19 cellular contexts compared by ENCODE assay signal in genomic region chr2:36556847-36557246, GRCh38. TPM values are rescaled to one million over a fixed set of nuclear protein-coding genes. Genes with fewer than 3 reads are reported as not detected.
DNase-seq lines count a peak whose midpoint lies in the region; ATAC-seq and TF ChIP-seq lines count a peak whose summit lies in the region.
"Had no signal": no experiment of that assay in that cellular context is flagged by ENCODE, and none has a peak within 500 bp of the region (broad histone marks: within the 10 kb centered on the region; RNA-seq: fewer than 3 reads in every experiment).

No MANE protein-coding gene starts in this region.

- TF ChIP-seq POLR2A in ovary (IDR thresholded peaks at IDR 0.05), result no peak

- H3K36me3 ChIP-seq in fibroblast of lung (ENCODE audit: control insufficient read depth, insufficient read depth, low read length) (peaks cover 2% of the 10 kb centered on the region), subcutaneous abdominal adipose tissue (ENCODE audit: control insufficient read depth in 5 of 5, insufficient read depth in 5 of 5, low read length in 5 of 5) (peaks cover 17 to 34% (median 23%) of the 10 kb centered on the region in 5 donors), ovary (no peaks in the 10 kb centered on the region)
- H3K36me3 ChIP-seq in naive thymus-derived CD4-positive, alpha-beta T cell (ENCODE audit: control insufficient read depth in 2 of 3, insufficient read depth in 3 of 3, low read length in 3 of 3), result peaks cover 0 to 14% (median 2%) of the 10 kb centered on the region in 3 experiments

- H3K36me3 Mint-ChIP-seq in naive thymus-derived CD4-positive, alpha-beta T cell, result peaks cover 8 to 73% (median 33%) of the 10 kb centered on the region in 5 donors

- intact Hi-C loops in ovary (cut with DNase I), result no loop called here
- intact Hi-C loops in naive thymus-derived CD4-positive, alpha-beta T cell (cut with micrococcal nuclease), result no loop called here

- DNase-seq in ELR (ENCODE audit: low read depth), result peak; percentile 72
- peak; percentile 44 to 86 for DNase-seq in fibroblast of lung (ENCODE audit: low read depth in 2 of 2)
- no peak for DNase-seq in ovary
- DNase-seq in NCI-H2081 (lab: John Stamatoyannopoulos, UW), result no peak
- DNase-seq in naive thymus-derived CD4-positive, alpha-beta T cell, result no peak
- DNase-seq in iPS-NIHi11 (ENCODE audit: low spot score), result no peak
- DNase-seq: activated CD4-positive, alpha-beta T cell treated with anti-CD3 and anti-CD28 coated beads for 36 hours; activated CD8-positive, alpha-beta memory T cell treated with anti-CD3 and anti-CD28 coated beads, Interleukin-2, amount 10 ng/mL, durations not matched to agents 7 days and 5 days; amygdala; CD4-positive, CD25-positive, alpha-beta regulatory T cell; DMS53; head of caudate nucleus; NCI-H2029 treated with DMSO at 0.1 percent for 48 hours; NCI-H526 treated with DMSO at 0.1 percent for 48 hours; small intestine; T1000; thyroid gland had no signal

- H3K4me1 Mint-ChIP-seq in naive thymus-derived CD4-positive, alpha-beta T cell, result peaks cover 0 to 5% (median 0%) of the 10 kb centered on the region in 7 donors
- H3K4me1 Mint-ChIP-seq: activated CD8-positive, alpha-beta memory T cell treated with anti-CD3 and anti-CD28 coated beads, Interleukin-2, amount 10 ng/mL, durations not matched to agents 7 days and 5 days had no signal

- H3K4me3 ChIP-seq in fibroblast of lung (replicated peaks in 1 of 4; ENCODE audit: control extremely low read depth in 1 of 4, insufficient read depth in 1 of 4, low read depth in 3 of 4, low read length in 4 of 4) (no peak overlapping the region), subcutaneous abdominal adipose tissue (ENCODE audit: low read depth in 1 of 5, low read length in 5 of 5) (no peak overlapping the region), ovary (no peak overlapping the region)
- no peak overlapping the region for H3K4me3 ChIP-seq in naive thymus-derived CD4-positive, alpha-beta T cell (ENCODE audit: low read length)
- H3K4me3 ChIP-seq: thyroid gland had no signal

- WGBS in ovary, 3 donors, result 42 to 58% (median 55%) methylated on average over 1 of the region's 1 CpG

- H3K4me3 Mint-ChIP-seq in naive thymus-derived CD4-positive, alpha-beta T cell, result no peak overlapping the region
- H3K4me3 Mint-ChIP-seq: activated CD4-positive, alpha-beta T cell treated with anti-CD3 and anti-CD28 coated beads for 36 hours; activated CD8-positive, alpha-beta memory T cell treated with anti-CD3 and anti-CD28 coated beads, Interleukin-2, amount 10 ng/mL, durations not matched to agents 7 days and 5 days; CD4-positive, CD25-positive, alpha-beta regulatory T cell had no signal

- H3K4me1 ChIP-seq in fibroblast of lung (ENCODE audit: control insufficient read depth, extremely low read depth, insufficient read depth, low read length) (peaks cover 9% of the 10 kb centered on the region), subcutaneous abdominal adipose tissue (ENCODE audit: control insufficient read depth in 5 of 5, insufficient read depth in 5 of 5, low read length in 5 of 5) (peaks cover 6 to 22% (median 16%) of the 10 kb centered on the region in 5 donors), ovary (ENCODE audit: insufficient read depth) (no peaks in the 10 kb centered on the region)
- no peaks in the 10 kb centered on the region for H3K4me1 ChIP-seq in naive thymus-derived CD4-positive, alpha-beta T cell (ENCODE audit: control insufficient read depth in 2 of 2, insufficient read depth in 2 of 2, low read length in 2 of 2)

- TF ChIP-seq CTCF in fibroblast of lung (conservative IDR thresholded peaks at IDR 0.05 in 1 of 2, IDR thresholded peaks at IDR 0.05 in 1 of 2; ENCODE audit: low read depth in 1 of 2, low read length in 2 of 2), result no peak
- TF ChIP-seq CTCF in ovary (IDR thresholded peaks at IDR 0.05), result no peak

- no peak overlapping the region for H2AFZ ChIP-seq in fibroblast of lung (ENCODE audit: low read length)

- CTCF ChIA-PET in naive thymus-derived CD4-positive, alpha-beta T cell (lab: Charles Lee), result no interaction called here

- peaks cover 12% of the 10 kb centered on the region for H3K79me2 ChIP-seq in fibroblast of lung (ENCODE audit: control insufficient read depth, insufficient read depth, low read length)

- H3K4me2 ChIP-seq in fibroblast of lung (ENCODE audit: extremely low read depth, insufficient read depth, low read length), result peak overlapping the region; percentile 23

- ATAC-seq in SK-N-SH treated with all-trans-retinoic acid at 6 μM for 48 hours, result peak; percentile 56
- no peak for ATAC-seq in naive thymus-derived CD4-positive, alpha-beta T cell
- ATAC-seq: activated CD4-positive, alpha-beta T cell treated with anti-CD3 and anti-CD28 coated beads for 36 hours; activated CD8-positive, alpha-beta memory T cell treated with anti-CD3 and anti-CD28 coated beads, Interleukin-2, amount 10 ng/mL, durations not matched to agents 7 days and 5 days had no signal

- no peak for TF ChIP-seq EP300 in ovary (IDR thresholded peaks at IDR 0.05)

- H3K9me3 Mint-ChIP-seq in naive thymus-derived CD4-positive, alpha-beta T cell, result no peaks in the 10 kb centered on the region
- H3K9me3 Mint-ChIP-seq: CD4-positive, CD25-positive, alpha-beta regulatory T cell had no signal

- H3K27me3 ChIP-seq in fibroblast of lung (ENCODE audit: control insufficient read depth, insufficient read depth, low read length) (no peaks in the 10 kb centered on the region), subcutaneous abdominal adipose tissue (ENCODE audit: control insufficient read depth in 5 of 5, insufficient read depth in 4 of 5, low read length in 5 of 5) (no peaks in the 10 kb centered on the region), ovary (no peaks in the 10 kb centered on the region)
- H3K27me3 ChIP-seq in naive thymus-derived CD4-positive, alpha-beta T cell (ENCODE audit: control insufficient read depth in 2 of 2, insufficient read depth in 2 of 2, low read length in 2 of 2), result no peaks in the 10 kb centered on the region
- H3K27me3 ChIP-seq: thyroid gland had no signal

- H4K20me1 ChIP-seq in fibroblast of lung (ENCODE audit: control insufficient read depth, extremely low read depth, insufficient read depth, low read length), result no peaks in the 10 kb centered on the region

- H3K27ac ChIP-seq in fibroblast of lung (ENCODE audit: insufficient read depth, low read length), result peak overlapping the region; percentile 41
- H3K27ac ChIP-seq in subcutaneous abdominal adipose tissue (ENCODE audit: low read depth, low read length), result peak overlapping the region; percentile 27
- H3K27ac ChIP-seq in ovary, result no peak overlapping the region
- H3K27ac ChIP-seq in naive thymus-derived CD4-positive, alpha-beta T cell (ENCODE audit: low read depth, low read length), result no peak overlapping the region
- H3K27ac ChIP-seq: thyroid gland had no signal

- H3K27me3 Mint-ChIP-seq in naive thymus-derived CD4-positive, alpha-beta T cell, result no peaks in the 10 kb centered on the region
- H3K27me3 Mint-ChIP-seq: activated CD4-positive, alpha-beta T cell treated with anti-CD3 and anti-CD28 coated beads for 36 hours; activated CD8-positive, alpha-beta memory T cell treated with anti-CD3 and anti-CD28 coated beads, Interleukin-2, amount 10 ng/mL, durations not matched to agents 7 days and 5 days; CD4-positive, CD25-positive, alpha-beta regulatory T cell had no signal

- no peak overlapping the region for H3K9ac ChIP-seq in fibroblast of lung (ENCODE audit: insufficient read depth, low read length)
- H3K9ac ChIP-seq in subcutaneous abdominal adipose tissue (ENCODE audit: low read length in 5 of 5), result no peak overlapping the region

- no peak overlapping the region for H3K27ac Mint-ChIP-seq in naive thymus-derived CD4-positive, alpha-beta T cell
- H3K27ac Mint-ChIP-seq: activated CD4-positive, alpha-beta T cell treated with anti-CD3 and anti-CD28 coated beads for 36 hours; activated CD8-positive, alpha-beta memory T cell treated with anti-CD3 and anti-CD28 coated beads, Interleukin-2, amount 10 ng/mL, durations not matched to agents 7 days and 5 days; CD4-positive, CD25-positive, alpha-beta regulatory T cell had no signal

- POLR2A ChIA-PET in naive thymus-derived CD4-positive, alpha-beta T cell (lab: Charles Lee), result no interaction called here

- no peaks in the 10 kb centered on the region for H3K9me3 ChIP-seq in fibroblast of lung (ENCODE audit: control insufficient read depth, insufficient read depth, low read depth, low read length)
- H3K9me3 ChIP-seq in subcutaneous abdominal adipose tissue (ENCODE audit: control insufficient read depth in 5 of 5, low read length in 5 of 5), result no peaks in the 10 kb centered on the region
- H3K9me3 ChIP-seq in ovary, result no peaks in the 10 kb centered on the region
- no peaks in the 10 kb centered on the region for H3K9me3 ChIP-seq in naive thymus-derived CD4-positive, alpha-beta T cell (ENCODE audit: control insufficient read depth in 2 of 3, low read length in 3 of 3)
- H3K9me3 ChIP-seq: thyroid gland had no signal

TF ChIP-seq in SK-N-SH treated with all-trans-retinoic acid at 6 μM for 48 hours, 23 proteins besides CTCF, POLR2A, EP300 and RAD21 (continues in another document):
- TF ChIP-seq ZNF565 (CRISPR knock-in tag; conservative IDR thresholded peaks at IDR 0.05; ENCODE audit: low read depth) (no peak), GLIS3 (CRISPR knock-in tag; IDR thresholded peaks at IDR 0.05) (no peak), PATZ1 (CRISPR knock-in tag; IDR thresholded peaks at IDR 0.05; ENCODE audit: borderline replicate concordance) (no peak), RARB (CRISPR knock-in tag; IDR thresholded peaks at IDR 0.05) (no peak), CSDC2 (CRISPR knock-in tag; IDR thresholded peaks at IDR 0.05) (no peak), BACH2 (CRISPR knock-in tag; IDR thresholded peaks at IDR 0.05; ENCODE audit: borderline replicate concordance) (no peak)

RNA-seq across cellular contexts. Expression of gene FEZ2, which starts 41.1 kb away (rescaled TPM):
- total RNA-seq in fibroblast of lung (55.2 and 64.7 TPM in 2 replicates), ovary (10 to 100 TPM; 34.3 to 49.4 (median 41.3) TPM)
- polyA plus RNA-seq in fibroblast of lung (59.7 and 86.9 TPM in 2 replicates), ovary (10 to 100 TPM; 28.9 to 70.9 TPM)
- polyA plus RNA-seq in fibroblast of lung (2012), result 56.6 and 73.1 TPM in 2 replicates
- polyA minus RNA-seq in fibroblast of lung (ENCODE audit: low replicate concordance), result 4.0 and 7.9 TPM in 2 replicates
- 10 to 100 TPM; 11.2 to 21.9 (median 14.0) TPM for total RNA-seq in naive thymus-derived CD4-positive, alpha-beta T cell
- polyA plus RNA-seq in naive thymus-derived CD4-positive, alpha-beta T cell, result 1 to 10 TPM; 1.7 to 2.9 TPM

Comparison
In these comparisons a context has a peak if more than half of its experiments do, and no peak if none do; other contexts are left out.
1. DNase-seq: peak in ELR (single experiment) and fibroblast of lung (2 of 2); none in ovary (0 of 5), NCI-H2081 (0 of 2), naive thymus-derived CD4-positive, alpha-beta T cell (0 of 9) and iPS-NIHi11 (single experiment).
2. H3K27ac ChIP-seq: peak in fibroblast of lung (single experiment) and subcutaneous abdominal adipose tissue (single experiment); none in ovary (0 of 2) and naive thymus-derived CD4-positive, alpha-beta T cell (single experiment).